Comparison of ENCODE assay signal across 9 cellular contexts in the genomic region with DNA sequence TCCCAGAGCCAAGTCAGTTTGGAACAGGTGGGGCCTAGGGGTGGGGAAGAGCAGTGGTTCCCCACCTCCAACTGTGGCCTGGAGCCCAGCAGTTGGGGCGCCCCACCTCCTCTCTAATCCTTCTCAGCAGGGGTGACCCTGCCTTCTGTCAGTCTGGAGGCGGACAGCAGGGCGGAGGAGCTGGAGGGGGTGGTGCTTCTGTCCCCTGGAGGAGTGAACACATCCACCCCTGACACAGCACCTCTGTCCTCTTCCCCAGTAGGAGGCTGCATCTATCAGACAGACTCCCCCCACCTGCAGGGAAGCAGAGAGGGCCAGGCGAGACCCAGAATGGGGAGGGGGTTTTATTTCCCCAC.
DNase-seq lines count a peak whose midpoint lies in the region; ATAC-seq and TF ChIP-seq lines count a peak whose summit lies in the region.
"Had no signal": no experiment of that assay in that cellular context is flagged by ENCODE, and none has a peak within 500 bp of the region (broad histone marks: within the 10 kb centered on the region; RNA-seq: fewer than 3 reads in every experiment).

No MANE protein-coding gene starts in this region.

- intact Hi-C loops in transverse colon (cut with DNase I; ENCODE audit: low total_unique reads) = loop anchor here (1.0 to 10.0 kb wide), 3 partner anchors 61 to 214 kb away; a partner anchor contains a TSS

- no peak overlapping the region for H3K27ac Mint-ChIP-seq in activated naive CD8-positive, alpha-beta T cell treated with anti-CD3 and anti-CD28 coated beads, Interleukin-2, amount 50 U/mL, for 24 hours

- no peaks in the 10 kb centered on the region for H3K9me3 ChIP-seq in lung (ENCODE audit: control insufficient read depth in 2 of 2, insufficient read depth in 1 of 2, low read length in 1 of 2)
- no peaks in the 10 kb centered on the region for H3K9me3 ChIP-seq in transverse colon

- H3K4me3 ChIP-seq in choroid plexus epithelial cell (ENCODE audit: low read depth, low read length) = peak overlapping the region; percentile 14
- H3K4me3 ChIP-seq in lung = no peak overlapping the region
- H3K4me3 ChIP-seq in transverse colon = no peak overlapping the region

- H3K36me3 ChIP-seq in lung (ENCODE audit: control insufficient read depth in 2 of 2, insufficient read depth in 2 of 2, low read length in 2 of 2) (no peaks in the 10 kb centered on the region), transverse colon (no peaks in the 10 kb centered on the region)

- H3K4me1 Mint-ChIP-seq in activated naive CD8-positive, alpha-beta T cell treated with anti-CD3 and anti-CD28 coated beads, Interleukin-2, amount 50 U/mL, for 24 hours = peaks cover 22% of the 10 kb centered on the region

- WGBS in lung, 2 donors = 80 to 85% methylated on average over 4 of the region's 4 CpGs
- 81% methylated on average over 4 of the region's 4 CpGs; no CpG with 5 or more reads in 1 of the 2 donors for WGBS in transverse colon (ENCODE audit: low coverage in 1 of 2), 2 donors

- H3K27me3 Mint-ChIP-seq in activated naive CD8-positive, alpha-beta T cell treated with anti-CD3 and anti-CD28 coated beads, Interleukin-2, amount 50 U/mL, for 24 hours = no peaks in the 10 kb centered on the region

- DNase-seq in NCI-H2227 (lab: John Stamatoyannopoulos, UW; ENCODE audit: unreplicated experiment) (peak; percentile 44), NCI-H2227 treated with DMSO at 0.1 percent for 48 hours (lab: John Stamatoyannopoulos, UW) (no peak), choroid plexus epithelial cell (ENCODE audit: low read depth) (peak; percentile 80), lung (ENCODE audit: low spot score) (no peak), transverse colon (peak; percentile 42)
- no peak for DNase-seq in activated naive CD8-positive, alpha-beta T cell treated with anti-CD3 and anti-CD28 coated beads, Interleukin-2, amount 50 U/mL, for 24 hours
- DNase-seq: activated CD8-positive, alpha-beta memory T cell treated with anti-CD3 and anti-CD28 coated beads, Interleukin-2, amount 50 U/mL, for 4 hours had no signal

- peaks cover 23 to 31% of the 10 kb centered on the region in 2 donors for H3K4me1 ChIP-seq in lung (ENCODE audit: control insufficient read depth in 2 of 2, insufficient read depth in 2 of 2, low read length in 2 of 2)
- peaks cover 56 to 79% (median 63%) of the 10 kb centered on the region in 4 donors for H3K4me1 ChIP-seq in transverse colon

- no peaks in the 10 kb centered on the region for H3K9me3 Mint-ChIP-seq in activated naive CD8-positive, alpha-beta T cell treated with anti-CD3 and anti-CD28 coated beads, Interleukin-2, amount 50 U/mL, for 24 hours

- H3K4me3 Mint-ChIP-seq in activated naive CD8-positive, alpha-beta T cell treated with anti-CD3 and anti-CD28 coated beads, Interleukin-2, amount 50 U/mL, for 24 hours = no peak overlapping the region

- in situ Hi-C loops in transverse colon (cut with MboI; ENCODE audit: low pct_ligation_motif_present in 1 of 4, low pct_unique_long_range_greater_than_20kb in 1 of 4, low sequenced_read_pairs in 3 of 4) = no loop called here

- TF ChIP-seq EP300 in transverse colon (IDR thresholded peaks at IDR 0.05; ENCODE audit: low read depth) = no peak

- H3K27me3 ChIP-seq in lung (ENCODE audit: control insufficient read depth, insufficient read depth) (no peaks in the 10 kb centered on the region), transverse colon (no peaks in the 10 kb centered on the region)

- H3K27ac ChIP-seq in lung (ENCODE audit: low read depth in 1 of 2, low read length in 1 of 2) (peak overlapping the region; percentile 34 to 55), transverse colon (peak overlapping the region; percentile 88 to 94 (median 89))

- ATAC-seq in lung (ENCODE audit: insufficient read depth, low FRiP score) = no peak
- ATAC-seq in GM19328 (IDR thresholded peaks at IDR 0.05; ENCODE audit: unreplicated experiment) = no peak
- ATAC-seq in activated naive CD8-positive, alpha-beta T cell treated with anti-CD3 and anti-CD28 coated beads, Interleukin-2, amount 50 U/mL, for 24 hours = no peak
- no peak for ATAC-seq in GM21825 (IDR thresholded peaks at IDR 0.05; ENCODE audit: unreplicated experiment)

- H3K36me3 Mint-ChIP-seq in activated naive CD8-positive, alpha-beta T cell treated with anti-CD3 and anti-CD28 coated beads, Interleukin-2, amount 50 U/mL, for 24 hours (ENCODE audit: low read depth) = peaks cover 3% of the 10 kb centered on the region

- TF ChIP-seq CTCF in choroid plexus epithelial cell (conservative IDR thresholded peaks at IDR 0.05; ENCODE audit: low read depth, low read length) (no peak), lung (IDR thresholded peaks at IDR 0.05; ENCODE audit: control extremely low read depth, extremely low read depth) (no peak), transverse colon (IDR thresholded peaks at IDR 0.05) (no peak)

- no peak for TF ChIP-seq POLR2A in transverse colon (IDR thresholded peaks at IDR 0.05)

Comparison
In these comparisons a context has a peak if more than half of its experiments do, and no peak if none do; other contexts are left out.
1. DNase-seq: peak in NCI-H2227 (single experiment), choroid plexus epithelial cell (single experiment) and transverse colon (single experiment); none in NCI-H2227 treated with DMSO at 0.1 percent for 48 hours (single experiment), lung (single experiment) and activated naive CD8-positive, alpha-beta T cell treated with anti-CD3 and anti-CD28 coated beads, Interleukin-2, amount 50 U/mL, for 24 hours (single experiment).